1 cellular context compared by ENCODE assay signal in genomic region chr16:19913306-19913717, GRCh38.
TF ChIP-seq lines count a peak whose summit lies in the region.

No MANE protein-coding gene starts in this region.

TF ChIP-seq in HEK293, 187 proteins besides CTCF, POLR2A, EP300 and RAD21 (continued from another document):
- 0 out of 2 replicates have a peak, but pooled peaks have one; percentile 8 for TF ChIP-seq ZNF692 (tag by site-specific recombination; IDR thresholded peaks at IDR 0.05)
- TF ChIP-seq ZNF629 (tag by site-specific recombination; IDR thresholded peaks at IDR 0.05): 0 out of 2 replicates have a peak, but pooled peaks have one; percentile 1
- TF ChIP-seq ZNF18 (tag by site-specific recombination; IDR thresholded peaks at IDR 0.05): no peak
- TF ChIP-seq ZNF37A (tag by site-specific recombination; IDR thresholded peaks at IDR 0.05): 0 out of 2 replicates have a peak, but pooled peaks have one; percentile 6
- no peak for TF ChIP-seq ZNF561 (tag by site-specific recombination; IDR thresholded peaks at IDR 0.05; ENCODE audit: borderline replicate concordance)
- no peak for TF ChIP-seq ZNF513 (tag by site-specific recombination; IDR thresholded peaks at IDR 0.05)
- peak; percentile 81 for TF ChIP-seq ZBTB21 (tag by site-specific recombination; IDR thresholded peaks at IDR 0.05)
- no peak for TF ChIP-seq ZNF23 (tag by site-specific recombination; IDR thresholded peaks at IDR 0.05; ENCODE audit: borderline replicate concordance)
- peak; percentile 34; the same call in 1 of the 2 replicates for TF ChIP-seq ZNF398 (tag by site-specific recombination; IDR thresholded peaks at IDR 0.05)
- TF ChIP-seq ZNF660 (tag by site-specific recombination; IDR thresholded peaks at IDR 0.05): peak; percentile 81
- TF ChIP-seq SCRT2 (tag by site-specific recombination; IDR thresholded peaks at IDR 0.05): no peak
- TF ChIP-seq SCRT1 (tag by site-specific recombination; IDR thresholded peaks at IDR 0.05; ENCODE audit: borderline replicate concordance): no peak
- TF ChIP-seq ZNF76 (tag by site-specific recombination; IDR thresholded peaks at IDR 0.05; ENCODE audit: borderline replicate concordance, low read depth): no peak
- peak; percentile 19; the same call in 1 of the 2 replicates for TF ChIP-seq ZNF335 (tag by site-specific recombination; conservative IDR thresholded peaks at IDR 0.05)
- TF ChIP-seq ZNF518A (tag by site-specific recombination; conservative IDR thresholded peaks at IDR 0.05; ENCODE audit: low read depth): peak; percentile 23; the same call in 1 of the 2 replicates
- no peak for TF ChIP-seq GLI4 (tag by site-specific recombination; IDR thresholded peaks at IDR 0.05)
- no peak for TF ChIP-seq ZNF311 (tag by site-specific recombination; IDR thresholded peaks at IDR 0.05; ENCODE audit: borderline replicate concordance)
- TF ChIP-seq EGR2 (tag by site-specific recombination; IDR thresholded peaks at IDR 0.05; ENCODE audit: low read depth): no peak
- no peak for TF ChIP-seq ZNF169 (tag by site-specific recombination; IDR thresholded peaks at IDR 0.05)
- peak; percentile 72; the same call in 1 of the 2 replicates for TF ChIP-seq ZNF184 (tag by site-specific recombination; IDR thresholded peaks at IDR 0.05)
- TF ChIP-seq ATF2 (tag by site-specific recombination; IDR thresholded peaks at IDR 0.05; ENCODE audit: low read depth): peak; percentile 73
- 0 out of 2 replicates have a peak, but pooled peaks have one; percentile 2 for TF ChIP-seq ZEB2 (tag by site-specific recombination; IDR thresholded peaks at IDR 0.05)
